Comparison of ENCODE assay signal across 2 cellular contexts in the genomic region with DNA sequence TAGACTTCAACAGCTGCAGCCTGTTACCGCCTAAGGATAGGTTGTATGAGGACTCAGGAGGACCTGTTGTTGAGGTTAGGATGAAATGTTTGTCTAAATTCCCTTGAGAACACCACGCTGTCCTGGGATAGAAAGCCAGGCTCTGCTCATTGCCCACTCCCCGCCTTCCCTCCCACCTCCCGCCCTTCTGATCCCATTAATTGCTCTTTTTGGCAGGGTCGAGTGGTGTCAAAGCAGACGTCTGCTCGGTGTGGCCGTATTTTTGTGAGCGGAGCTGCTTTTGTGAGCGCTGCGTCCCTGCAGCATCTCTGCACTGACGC.
TF ChIP-seq lines count a peak whose summit lies in the region.

No MANE protein-coding gene starts in this region.

TF ChIP-seq in HCT116, 20 proteins besides CTCF, POLR2A, EP300 and RAD21 (continued from another document):
- TF ChIP-seq, protein P1, sequence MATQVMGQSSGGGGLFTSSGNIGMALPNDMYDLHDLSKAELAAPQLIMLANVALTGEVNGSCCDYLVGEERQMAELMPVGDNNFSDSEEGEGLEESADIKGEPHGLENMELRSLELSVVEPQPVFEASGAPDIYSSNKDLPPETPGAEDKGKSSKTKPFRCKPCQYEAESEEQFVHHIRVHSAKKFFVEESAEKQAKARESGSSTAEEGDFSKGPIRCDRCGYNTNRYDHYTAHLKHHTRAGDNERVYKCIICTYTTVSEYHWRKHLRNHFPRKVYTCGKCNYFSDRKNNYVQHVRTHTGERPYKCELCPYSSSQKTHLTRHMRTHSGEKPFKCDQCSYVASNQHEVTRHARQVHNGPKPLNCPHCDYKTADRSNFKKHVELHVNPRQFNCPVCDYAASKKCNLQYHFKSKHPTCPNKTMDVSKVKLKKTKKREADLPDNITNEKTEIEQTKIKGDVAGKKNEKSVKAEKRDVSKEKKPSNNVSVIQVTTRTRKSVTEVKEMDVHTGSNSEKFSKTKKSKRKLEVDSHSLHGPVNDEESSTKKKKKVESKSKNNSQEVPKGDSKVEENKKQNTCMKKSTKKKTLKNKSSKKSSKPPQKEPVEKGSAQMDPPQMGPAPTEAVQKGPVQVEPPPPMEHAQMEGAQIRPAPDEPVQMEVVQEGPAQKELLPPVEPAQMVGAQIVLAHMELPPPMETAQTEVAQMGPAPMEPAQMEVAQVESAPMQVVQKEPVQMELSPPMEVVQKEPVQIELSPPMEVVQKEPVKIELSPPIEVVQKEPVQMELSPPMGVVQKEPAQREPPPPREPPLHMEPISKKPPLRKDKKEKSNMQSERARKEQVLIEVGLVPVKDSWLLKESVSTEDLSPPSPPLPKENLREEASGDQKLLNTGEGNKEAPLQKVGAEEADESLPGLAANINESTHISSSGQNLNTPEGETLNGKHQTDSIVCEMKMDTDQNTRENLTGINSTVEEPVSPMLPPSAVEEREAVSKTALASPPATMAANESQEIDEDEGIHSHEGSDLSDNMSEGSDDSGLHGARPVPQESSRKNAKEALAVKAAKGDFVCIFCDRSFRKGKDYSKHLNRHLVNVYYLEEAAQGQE (IDR thresholded peaks at IDR 0.05; ENCODE audit: low read depth), result no peak
- TF ChIP-seq ELF1 (IDR thresholded peaks at IDR 0.05; ENCODE audit: borderline replicate concordance, low read depth), result no peak
- TF ChIP-seq YY1 (IDR thresholded peaks at IDR 0.05; ENCODE audit: extremely low read depth, insufficient replicate concordance, low read depth, low read length), result no peak
- no peak for TF ChIP-seq POLR2AphosphoS5 (IDR thresholded peaks at IDR 0.05; ENCODE audit: low read depth, low read length)
- TF ChIP-seq, protein P2, sequence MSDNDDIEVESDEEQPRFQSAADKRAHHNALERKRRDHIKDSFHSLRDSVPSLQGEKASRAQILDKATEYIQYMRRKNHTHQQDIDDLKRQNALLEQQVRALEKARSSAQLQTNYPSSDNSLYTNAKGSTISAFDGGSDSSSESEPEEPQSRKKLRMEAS (IDR thresholded peaks at IDR 0.05), result no peak
- TF ChIP-seq EGR1 (IDR thresholded peaks at IDR 0.05; ENCODE audit: low read depth), result no peak
- TF ChIP-seq, protein P3, sequence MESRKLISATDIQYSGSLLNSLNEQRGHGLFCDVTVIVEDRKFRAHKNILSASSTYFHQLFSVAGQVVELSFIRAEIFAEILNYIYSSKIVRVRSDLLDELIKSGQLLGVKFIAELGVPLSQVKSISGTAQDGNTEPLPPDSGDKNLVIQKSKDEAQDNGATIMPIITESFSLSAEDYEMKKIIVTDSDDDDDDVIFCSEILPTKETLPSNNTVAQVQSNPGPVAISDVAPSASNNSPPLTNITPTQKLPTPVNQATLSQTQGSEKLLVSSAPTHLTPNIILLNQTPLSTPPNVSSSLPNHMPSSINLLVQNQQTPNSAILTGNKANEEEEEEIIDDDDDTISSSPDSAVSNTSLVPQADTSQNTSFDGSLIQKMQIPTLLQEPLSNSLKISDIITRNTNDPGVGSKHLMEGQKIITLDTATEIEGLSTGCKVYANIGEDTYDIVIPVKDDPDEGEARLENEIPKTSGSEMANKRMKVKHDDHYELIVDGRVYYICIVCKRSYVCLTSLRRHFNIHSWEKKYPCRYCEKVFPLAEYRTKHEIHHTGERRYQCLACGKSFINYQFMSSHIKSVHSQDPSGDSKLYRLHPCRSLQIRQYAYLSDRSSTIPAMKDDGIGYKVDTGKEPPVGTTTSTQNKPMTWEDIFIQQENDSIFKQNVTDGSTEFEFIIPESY (IDR thresholded peaks at IDR 0.05; ENCODE audit: extremely low read depth, insufficient replicate concordance, low read length), result no peak
- TF ChIP-seq ZNF274 (IDR thresholded peaks at IDR 0.05; ENCODE audit: low read depth, low read length), result no peak
- TF ChIP-seq CBX3 (IDR thresholded peaks at IDR 0.05; ENCODE audit: low read depth), result no peak
- TF ChIP-seq JUND (IDR thresholded peaks at IDR 0.05), result no peak
TF ChIP-seq in HCT116: peak in this region for 0.

TF ChIP-seq in WTC11, 78 proteins besides CTCF, POLR2A, EP300 and RAD21 (continued from another document):
- TF ChIP-seq, protein P4, sequence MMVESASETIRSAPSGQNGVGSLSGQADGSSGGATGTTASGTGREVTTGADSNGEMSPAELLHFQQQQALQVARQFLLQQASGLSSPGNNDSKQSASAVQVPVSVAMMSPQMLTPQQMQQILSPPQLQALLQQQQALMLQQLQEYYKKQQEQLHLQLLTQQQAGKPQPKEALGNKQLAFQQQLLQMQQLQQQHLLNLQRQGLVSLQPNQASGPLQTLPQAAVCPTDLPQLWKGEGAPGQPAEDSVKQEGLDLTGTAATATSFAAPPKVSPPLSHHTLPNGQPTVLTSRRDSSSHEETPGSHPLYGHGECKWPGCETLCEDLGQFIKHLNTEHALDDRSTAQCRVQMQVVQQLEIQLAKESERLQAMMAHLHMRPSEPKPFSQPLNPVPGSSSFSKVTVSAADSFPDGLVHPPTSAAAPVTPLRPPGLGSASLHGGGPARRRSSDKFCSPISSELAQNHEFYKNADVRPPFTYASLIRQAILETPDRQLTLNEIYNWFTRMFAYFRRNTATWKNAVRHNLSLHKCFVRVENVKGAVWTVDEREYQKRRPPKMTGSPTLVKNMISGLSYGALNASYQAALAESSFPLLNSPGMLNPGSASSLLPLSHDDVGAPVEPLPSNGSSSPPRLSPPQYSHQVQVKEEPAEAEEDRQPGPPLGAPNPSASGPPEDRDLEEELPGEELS (CRISPR knock-in tag; IDR thresholded peaks at IDR 0.05), result no peak
- TF ChIP-seq ZNF263 (CRISPR knock-in tag; IDR thresholded peaks at IDR 0.05; ENCODE audit: low read depth) (no peak), NFATC4 (CRISPR knock-in tag; IDR thresholded peaks at IDR 0.05) (no peak), SMAD3 (CRISPR knock-in tag; IDR thresholded peaks at IDR 0.05; ENCODE audit: borderline replicate concordance) (no peak), ZNF396 (CRISPR knock-in tag; IDR thresholded peaks at IDR 0.05; ENCODE audit: borderline replicate concordance) (no peak), ESRRA (CRISPR knock-in tag; IDR thresholded peaks at IDR 0.05; ENCODE audit: borderline replicate concordance) (no peak), CBFB (CRISPR knock-in tag; IDR thresholded peaks at IDR 0.05; ENCODE audit: low read depth) (no peak), FOXJ3 (CRISPR knock-in tag; IDR thresholded peaks at IDR 0.05; ENCODE audit: borderline replicate concordance) (no peak)
- TF ChIP-seq, protein P5, sequence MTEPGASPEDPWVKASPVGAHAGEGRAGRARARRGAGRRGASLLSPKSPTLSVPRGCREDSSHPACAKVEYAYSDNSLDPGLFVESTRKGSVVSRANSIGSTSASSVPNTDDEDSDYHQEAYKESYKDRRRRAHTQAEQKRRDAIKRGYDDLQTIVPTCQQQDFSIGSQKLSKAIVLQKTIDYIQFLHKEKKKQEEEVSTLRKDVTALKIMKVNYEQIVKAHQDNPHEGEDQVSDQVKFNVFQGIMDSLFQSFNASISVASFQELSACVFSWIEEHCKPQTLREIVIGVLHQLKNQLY (CRISPR knock-in tag; IDR thresholded peaks at IDR 0.05), result no peak
- TF ChIP-seq, protein P6, sequence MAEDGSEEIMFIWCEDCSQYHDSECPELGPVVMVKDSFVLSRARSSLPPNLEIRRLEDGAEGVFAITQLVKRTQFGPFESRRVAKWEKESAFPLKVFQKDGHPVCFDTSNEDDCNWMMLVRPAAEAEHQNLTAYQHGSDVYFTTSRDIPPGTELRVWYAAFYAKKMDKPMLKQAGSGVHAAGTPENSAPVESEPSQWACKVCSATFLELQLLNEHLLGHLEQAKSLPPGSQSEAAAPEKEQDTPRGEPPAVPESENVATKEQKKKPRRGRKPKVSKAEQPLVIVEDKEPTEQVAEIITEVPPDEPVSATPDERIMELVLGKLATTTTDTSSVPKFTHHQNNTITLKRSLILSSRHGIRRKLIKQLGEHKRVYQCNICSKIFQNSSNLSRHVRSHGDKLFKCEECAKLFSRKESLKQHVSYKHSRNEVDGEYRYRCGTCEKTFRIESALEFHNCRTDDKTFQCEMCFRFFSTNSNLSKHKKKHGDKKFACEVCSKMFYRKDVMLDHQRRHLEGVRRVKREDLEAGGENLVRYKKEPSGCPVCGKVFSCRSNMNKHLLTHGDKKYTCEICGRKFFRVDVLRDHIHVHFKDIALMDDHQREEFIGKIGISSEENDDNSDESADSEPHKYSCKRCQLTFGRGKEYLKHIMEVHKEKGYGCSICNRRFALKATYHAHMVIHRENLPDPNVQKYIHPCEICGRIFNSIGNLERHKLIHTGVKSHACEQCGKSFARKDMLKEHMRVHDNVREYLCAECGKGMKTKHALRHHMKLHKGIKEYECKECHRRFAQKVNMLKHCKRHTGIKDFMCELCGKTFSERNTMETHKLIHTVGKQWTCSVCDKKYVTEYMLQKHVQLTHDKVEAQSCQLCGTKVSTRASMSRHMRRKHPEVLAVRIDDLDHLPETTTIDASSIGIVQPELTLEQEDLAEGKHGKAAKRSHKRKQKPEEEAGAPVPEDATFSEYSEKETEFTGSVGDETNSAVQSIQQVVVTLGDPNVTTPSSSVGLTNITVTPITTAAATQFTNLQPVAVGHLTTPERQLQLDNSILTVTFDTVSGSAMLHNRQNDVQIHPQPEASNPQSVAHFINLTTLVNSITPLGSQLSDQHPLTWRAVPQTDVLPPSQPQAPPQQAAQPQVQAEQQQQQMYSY (CRISPR knock-in tag; IDR thresholded peaks at IDR 0.05), result no peak
